In genomic region chr3:155972885-155973584, GRCh38 we compare ENCODE assay signal across 26 cellular contexts.
DNase-seq lines count a peak whose midpoint lies in the region; ATAC-seq, FAIRE-seq and TF ChIP-seq lines count a peak whose summit lies in the region.
"Had no signal": no experiment of that assay in that cellular context is flagged by ENCODE, and none has a peak within 500 bp of the region (broad histone marks: within the 10 kb centered on the region; RNA-seq: fewer than 3 reads in every experiment).

No MANE protein-coding gene starts in this region.

- H3K27me3 ChIP-seq in GM06990 (replicated peaks; ENCODE audit: control insufficient read depth, insufficient read depth, low read length) (no peaks in the 10 kb centered on the region), GM12878 (replicated peaks in 1 of 2; ENCODE audit: control insufficient read depth in 2 of 2, insufficient read depth in 2 of 2, low read length in 1 of 2) (no peaks in the 10 kb centered on the region), heart right ventricle (no peaks in the 10 kb centered on the region)
- H3K27me3 ChIP-seq: esophagus squamous epithelium, spleen had no signal

- RAD21 ChIA-PET in GM12878 (lab: Charles Lee; ENCODE audit: unreplicated experiment) = no interaction called here

- no TSS peak for BruUV-seq in GM12878 (replicated peaks; lab: Mats Ljungman, UMichigan)

- H3K4me2 ChIP-seq in GM12878 (ENCODE audit: control insufficient read depth, insufficient read depth) = peak overlapping the region; percentile 38; the same call in 1 of the 2 replicates
- H3K4me2 ChIP-seq: A549 had no signal

- peak; percentile 47 for ATAC-seq in GM19463 (IDR thresholded peaks at IDR 0.05; ENCODE audit: unreplicated experiment)
- ATAC-seq in HG03095 (IDR thresholded peaks at IDR 0.05; ENCODE audit: unreplicated experiment) = peak; percentile 82
- peak; percentile 76 for ATAC-seq in GM12878
- no peak for ATAC-seq in heart right ventricle
- ATAC-seq in GM18861 (IDR thresholded peaks at IDR 0.05; ENCODE audit: unreplicated experiment) = no peak
- ATAC-seq in HG02884 (IDR thresholded peaks at IDR 0.05; ENCODE audit: unreplicated experiment) = no peak
- ATAC-seq: A549; effector memory CD8-positive, alpha-beta T cell had no signal

- TF ChIP-seq CTCF in GM06990 (IDR thresholded peaks at IDR 0.05; ENCODE audit: insufficient read depth, low read length, poor library complexity, severe bottlenecking) (no peak), GM12878 (IDR thresholded peaks at IDR 0.05 in 2 of 3, conservative IDR thresholded peaks at IDR 0.05 in 1 of 3; ENCODE audit: control insufficient read depth in 2 of 3, extremely low read depth in 1 of 3, insufficient read depth in 1 of 3, low read depth in 3 of 3, low read length in 3 of 3) (no peak), heart right ventricle (IDR thresholded peaks at IDR 0.05) (no peak)

- POLR2A ChIA-PET in GM12878 (lab: Charles Lee) = no interaction called here

- no peaks in the 10 kb centered on the region for H4K20me1 ChIP-seq in GM12878 (ENCODE audit: control insufficient read depth, insufficient read depth)

- H3K4me3 ChIP-seq in GM06990 (replicated peaks; ENCODE audit: low read depth, low read length) (peak overlapping the region; percentile 23; the same call in 1 of the 2 replicates), GM12878 (no peak overlapping the region), heart right ventricle (no peak overlapping the region)
- H3K4me3 ChIP-seq: A549, esophagus squamous epithelium, spleen had no signal

- H3K9ac ChIP-seq in GM12878 (ENCODE audit: control insufficient read depth, insufficient read depth, low read length) = no peak overlapping the region

- intact Hi-C loops in GM12878 (cut with micrococcal nuclease; ENCODE audit: unreplicated experiment) = no loop called here
- intact Hi-C loops in heart right ventricle (cut with DNase I) = no loop called here

- no peak for TF ChIP-seq POLR2A in GM12878 (IDR thresholded peaks at IDR 0.05; ENCODE audit: low read depth, low read length)

- CTCF ChIA-PET in GM12878 (lab: Yijun Ruan, JAX) = interaction anchor here (0.8 kb wide), 1 partner anchor 167 kb away, joined by 3 read pairs; the partner anchor contains the start of gene C3orf33

- H3K27ac ChIP-seq in GM12878 (ENCODE audit: control insufficient read depth, insufficient read depth) = no peak overlapping the region
- H3K27ac ChIP-seq in heart right ventricle = no peak overlapping the region
- H3K27ac ChIP-seq: A549, esophagus squamous epithelium, HL-60, spleen had no signal

- H3K4me1 ChIP-seq in GM12878 (ENCODE audit: control insufficient read depth, insufficient read depth, low read length) (no peaks in the 10 kb centered on the region), heart right ventricle (no peaks in the 10 kb centered on the region)
- H3K4me1 ChIP-seq: A549, esophagus squamous epithelium, spleen had no signal

- in situ Hi-C loops in GM12878 (cut with MboI) = no loop called here

- DNase-seq in GM06990 (ENCODE audit: extremely low read depth, insufficient read length) = no peak
- DNase-seq in GM12878 (ENCODE audit: low read depth, low spot score) = no peak
- no peak for DNase-seq in heart right ventricle
- DNase-seq in amniotic stem cell (lab: John Stamatoyannopoulos, UW) = no peak
- DNase-seq: activated CD8-positive, alpha-beta memory T cell treated with anti-CD3 and anti-CD28 coated beads, Interleukin-2, amount 50 U/mL, for 4 hours; activated effector memory CD4-positive, alpha-beta T cell treated with Interleukin-2 at 50 U/mL for 16 hours; C1 segment of cervical spinal cord; effector memory CD8-positive, alpha-beta T cell; EL; esophagus squamous epithelium; GOT3; kidney; NCI-H1417; NCI-H2107; NCI-H524; occipital lobe; retina; spleen had no signal

- SMC1A ChIA-PET in GM12878 (lab: Charles Lee; ENCODE audit: uncharacterized antibody, unreplicated experiment) = no interaction called here

- H3K36me3 ChIP-seq in GM06990 (ENCODE audit: control insufficient read depth, insufficient read depth, low read length) (no peaks in the 10 kb centered on the region), GM12878 (ENCODE audit: control insufficient read depth in 2 of 2, insufficient read depth in 2 of 2, low read length in 1 of 2) (no peaks in the 10 kb centered on the region), heart right ventricle (no peaks in the 10 kb centered on the region)
- H3K36me3 ChIP-seq: esophagus squamous epithelium, spleen had no signal

- no peaks in the 10 kb centered on the region for H3K79me2 ChIP-seq in GM12878 (ENCODE audit: control insufficient read depth, insufficient read depth, low read length)

- WGBS in GM12878 (ENCODE audit: insufficient coverage, insufficient replicate concordance, low lambda C conversion rate, missing lambda C conversion rate) = 16% methylated on average over 4 of the region's 4 CpGs
- WGBS in heart right ventricle, 2 donors = 74 to 82% methylated on average over 4 of the region's 4 CpGs

- H2AFZ ChIP-seq in GM12878 (ENCODE audit: control insufficient read depth, low read depth, low read length) = peak overlapping the region; percentile 28; the same call in 1 of the 2 replicates

- no peak for TF ChIP-seq EP300 in GM12878 (IDR thresholded peaks at IDR 0.05; ENCODE audit: borderline replicate concordance in 1 of 2, control insufficient read depth in 1 of 2, low read depth in 2 of 2, low read length in 2 of 2)

- no peaks in the 10 kb centered on the region for H3K9me3 ChIP-seq in GM12878 (replicated peaks; ENCODE audit: control insufficient read depth, insufficient read depth, low read length)
- H3K9me3 ChIP-seq in heart right ventricle = no peaks in the 10 kb centered on the region
- H3K9me3 ChIP-seq: A549, esophagus squamous epithelium had no signal

- peak; percentile 49 for FAIRE-seq in GM12878 (lab: Jason Lieb, UNC)
- FAIRE-seq: A549, colon, D721Med, kidney had no signal

- TF ChIP-seq RAD21 in GM12878 (IDR thresholded peaks at IDR 0.05; ENCODE audit: insufficient read depth, low read depth, low read length) = no peak

TF ChIP-seq in GM12878, 131 proteins besides CTCF, POLR2A, EP300 and RAD21:
- TF ChIP-seq SPI1 (IDR thresholded peaks at IDR 0.05; ENCODE audit: borderline replicate concordance, insufficient read depth, low read depth, low read length) (0 out of 2 replicates have a peak, but pooled peaks have one; percentile 7), CBX3 (IDR thresholded peaks at IDR 0.05; ENCODE audit: borderline replicate concordance, low read depth) (no peak)

Comparison
In these comparisons a context has a peak if more than half of its experiments do, and no peak if none do; other contexts are left out.
1. ATAC-seq: peak in GM19463 (single experiment), HG03095 (single experiment) and GM12878 (single experiment); none in heart right ventricle (0 of 8), GM18861 (single experiment) and HG02884 (single experiment).